ENCODE assay signal across 34 cellular contexts in genomic region chr5:161719157-161719556, GRCh38.
"Had no signal": no experiment of that assay in that cellular context is flagged by ENCODE, and none has a peak within 500 bp of the region (broad histone marks: within the 10 kb centered on the region; RNA-seq: fewer than 3 reads in every experiment).

No MANE protein-coding gene starts in this region.

- DNase-seq: Karpas-422, Kasumi-1, MG63, MM.1S, MV-4-11, NCI-H1048, NCI-H1092, NCI-H1092 treated with DMSO at 0.1 percent for 48 hours, NCI-H1105, NCI-H1105 treated with DMSO at 0.1 percent for 48 hours, NCI-H1417, NCI-H1417 treated with DMSO at 0.1 percent for 48 hours, NCI-H1436, NCI-H1436 treated with DMSO at 0.1 percent for 48 hours, NCI-H146, NCI-H1694, NCI-H1694 treated with DMSO at 0.1 percent for 48 hours, NCI-H187, NCI-H187 treated with DMSO at 0.1 percent for 48 hours, NCI-H1930, NCI-H2029, NCI-H2029 treated with DMSO at 0.1 percent for 48 hours, NCI-H2081, NCI-H2081 treated with DMSO at 0.1 percent for 48 hours, NCI-H2107, NCI-H2171, NCI-H2171 treated with DMSO at 0.1 percent for 48 hours, NCI-H2227 treated with DMSO at 0.1 percent for 48 hours, NCI-H226, NCI-H345, NCI-H446, NCI-H446 treated with DMSO at 0.1 percent for 48 hours, NCI-H510A treated with DMSO at 0.1 percent for 48 hours had no signal

- H3K36me3 ChIP-seq: MG63 had no signal

- H3K4me2 ChIP-seq: KMS-11 had no signal

- H3K4me3 ChIP-seq: MG63 had no signal

- H3K27ac ChIP-seq: KMS-11 had no signal

- H3K9me3 ChIP-seq: MG63 had no signal

- H3K9ac ChIP-seq: KMS-11 had no signal
